9 cellular contexts compared by ENCODE assay signal in the genomic region with DNA sequence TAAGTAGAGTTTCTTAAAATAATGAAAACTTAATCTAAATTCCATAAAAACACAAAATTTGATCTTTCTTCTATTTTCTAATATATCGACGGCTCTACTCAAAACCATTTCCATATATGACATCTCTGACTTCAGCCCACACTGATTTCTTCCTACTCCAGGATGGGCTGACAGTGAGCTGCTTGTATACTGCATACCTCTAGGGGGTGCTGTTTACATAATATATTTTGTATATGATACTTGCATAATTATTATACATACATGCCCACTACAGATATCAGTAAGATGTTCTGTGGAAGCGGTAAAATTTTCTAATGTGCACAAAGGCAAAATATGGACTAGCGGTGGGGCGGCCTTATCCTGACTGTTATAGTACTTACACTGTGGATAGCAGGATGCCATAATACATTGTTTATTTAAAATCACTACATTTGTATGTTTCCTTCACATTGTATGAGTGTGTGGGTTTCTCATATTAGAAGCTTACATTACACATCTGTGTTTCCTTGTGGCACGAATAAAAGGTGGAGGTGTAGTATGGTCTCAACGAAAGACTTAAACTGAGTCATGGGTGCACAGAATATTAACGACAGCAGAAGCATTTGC.
DNase-seq lines count a peak whose midpoint lies in the region; ATAC-seq and TF ChIP-seq lines count a peak whose summit lies in the region.
"Had no signal": no experiment of that assay in that cellular context is flagged by ENCODE, and none has a peak within 500 bp of the region (broad histone marks: within the 10 kb centered on the region; RNA-seq: fewer than 3 reads in every experiment).

No MANE protein-coding gene starts in this region.

- H4K20me1 ChIP-seq in GM23338 (replicated peaks; ENCODE audit: insufficient read depth): no peaks in the 10 kb centered on the region
- H4K20me1 ChIP-seq in Karpas-422 (ENCODE audit: insufficient read depth, low read depth, low read length): no peaks in the 10 kb centered on the region

- H3K27me3 ChIP-seq in GM23338 (ENCODE audit: insufficient read depth): no peaks in the 10 kb centered on the region
- H3K27me3 ChIP-seq in Karpas-422 (ENCODE audit: low read length): no peaks in the 10 kb centered on the region

- in situ Hi-C loops in SK-MEL-5 (cut with HindIII; ENCODE audit: low pct_unique_long_range_greater_than_20kb, low sequenced_read_pairs): no loop called here

- no peak overlapping the region for H3K27ac ChIP-seq in GM23338 (ENCODE audit: low read depth)
- H3K27ac ChIP-seq in Karpas-422 (ENCODE audit: low read length): no peak overlapping the region

- H3K4me1 ChIP-seq in GM23338 (ENCODE audit: insufficient read depth) (no peaks in the 10 kb centered on the region), Karpas-422 (ENCODE audit: low read length) (no peaks in the 10 kb centered on the region)

- no peak overlapping the region for H2AFZ ChIP-seq in GM23338
- no peak overlapping the region for H2AFZ ChIP-seq in Karpas-422 (ENCODE audit: low read length)

- no peak overlapping the region for H3K4me3 Mint-ChIP-seq in GM23338
- H3K4me3 Mint-ChIP-seq in type B pancreatic cell: no peak overlapping the region
- H3K4me3 Mint-ChIP-seq: activated naive CD8-positive, alpha-beta T cell had no signal

- H3K4me2 ChIP-seq in GM23338: no peak overlapping the region
- H3K4me2 ChIP-seq in Karpas-422 (ENCODE audit: low read depth, low read length, poor library complexity, severe bottlenecking): no peak overlapping the region

- H3K27ac Mint-ChIP-seq in GM23338 (no peak overlapping the region), type B pancreatic cell (no peak overlapping the region)
- H3K27ac Mint-ChIP-seq: activated naive CD8-positive, alpha-beta T cell had no signal

- H3K9me2 ChIP-seq in GM23338 (ENCODE audit: insufficient read depth): no peaks in the 10 kb centered on the region
- H3K9me2 ChIP-seq in Karpas-422 (replicated peaks; ENCODE audit: insufficient read depth, low read length): no peaks in the 10 kb centered on the region

- no peak overlapping the region for H3K9ac ChIP-seq in Karpas-422 (ENCODE audit: low read length)

- H3K79me2 ChIP-seq in GM23338 (replicated peaks; ENCODE audit: insufficient read depth) (no peaks in the 10 kb centered on the region), Karpas-422 (ENCODE audit: low read length) (no peaks in the 10 kb centered on the region)

- TF ChIP-seq CTCF in GM23338 (conservative IDR thresholded peaks at IDR 0.05; ENCODE audit: low read depth in 2 of 2) (peak; percentile 70 to 97), fibroblast of the aortic adventitia (IDR thresholded peaks at IDR 0.05; ENCODE audit: insufficient read depth, low read length) (peak; percentile 64), type B pancreatic cell (conservative IDR thresholded peaks at IDR 0.05) (peak; percentile 88)

- no peaks in the 10 kb centered on the region for H3F3A ChIP-seq in GM23338 (replicated peaks; ENCODE audit: low read depth)

- H3K27me3 Mint-ChIP-seq in GM23338 (ENCODE audit: insufficient read depth, low read depth, poor library complexity) (no peaks in the 10 kb centered on the region), type B pancreatic cell (no peaks in the 10 kb centered on the region)

- H3K9me3 Mint-ChIP-seq in GM23338: no peaks in the 10 kb centered on the region
- no peaks in the 10 kb centered on the region for H3K9me3 Mint-ChIP-seq in type B pancreatic cell

- peak; percentile 59 for ATAC-seq in GM23338

- no peaks in the 10 kb centered on the region for H3K36me3 Mint-ChIP-seq in GM23338 (ENCODE audit: low read depth)
- H3K36me3 Mint-ChIP-seq in type B pancreatic cell: no peaks in the 10 kb centered on the region
- H3K36me3 Mint-ChIP-seq: activated naive CD8-positive, alpha-beta T cell had no signal

- H3K36me3 ChIP-seq in GM23338 (ENCODE audit: insufficient read depth) (no peaks in the 10 kb centered on the region), Karpas-422 (ENCODE audit: insufficient read depth, low read length) (no peaks in the 10 kb centered on the region)

- H3K4me1 Mint-ChIP-seq in GM23338: no peaks in the 10 kb centered on the region
- no peaks in the 10 kb centered on the region for H3K4me1 Mint-ChIP-seq in type B pancreatic cell (ENCODE audit: unreplicated experiment)

- DNase-seq in NCI-H1417 (lab: John Stamatoyannopoulos, UW) (peak in 2 of 3 experiments; percentile 21 to 53), NCI-H1417 treated with DMSO at 0.1 percent for 48 hours (lab: John Stamatoyannopoulos, UW) (no peak), GM23338 (ENCODE audit: low spot score) (peak; percentile 62), Karpas-422 (peak; percentile 82), SK-MEL-5 (ENCODE audit: low read depth, low spot score) (peak; percentile 58), fibroblast of the aortic adventitia (ENCODE audit: low read depth) (peak; percentile 31), type B pancreatic cell (ENCODE audit: extremely low spot score, unreplicated experiment) (no peak), cortex of kidney (lab: John Stamatoyannopoulos, UW) (no peak)

- no peak overlapping the region for H3K4me3 ChIP-seq in GM23338
- H3K4me3 ChIP-seq in Karpas-422 (ENCODE audit: low read length): no peak overlapping the region
- no peak overlapping the region for H3K4me3 ChIP-seq in fibroblast of the aortic adventitia (ENCODE audit: low read depth, low read length)

- no peaks in the 10 kb centered on the region for H3K9me3 ChIP-seq in Karpas-422 (ENCODE audit: low read length)

TF ChIP-seq in GM23338, 12 proteins besides CTCF, POLR2A, EP300 and RAD21 (continues in another document):
- TF ChIP-seq EZH2 (IDR thresholded peaks at IDR 0.05; ENCODE audit: low read depth, unreplicated experiment) (no peak), ZNF331 (CRISPR knock-in tag; IDR thresholded peaks at IDR 0.05; ENCODE audit: low read depth) (no peak), ZNF114 (CRISPR knock-in tag; IDR thresholded peaks at IDR 0.05) (no peak), JUNB (IDR thresholded peaks at IDR 0.05; ENCODE audit: unreplicated experiment) (no peak), EZH2phosphoT487 (IDR thresholded peaks at IDR 0.05; ENCODE audit: unreplicated experiment) (no peak), POLR2AphosphoS5 (IDR thresholded peaks at IDR 0.05; ENCODE audit: low read depth) (no peak)
- TF ChIP-seq, protein P1, sequence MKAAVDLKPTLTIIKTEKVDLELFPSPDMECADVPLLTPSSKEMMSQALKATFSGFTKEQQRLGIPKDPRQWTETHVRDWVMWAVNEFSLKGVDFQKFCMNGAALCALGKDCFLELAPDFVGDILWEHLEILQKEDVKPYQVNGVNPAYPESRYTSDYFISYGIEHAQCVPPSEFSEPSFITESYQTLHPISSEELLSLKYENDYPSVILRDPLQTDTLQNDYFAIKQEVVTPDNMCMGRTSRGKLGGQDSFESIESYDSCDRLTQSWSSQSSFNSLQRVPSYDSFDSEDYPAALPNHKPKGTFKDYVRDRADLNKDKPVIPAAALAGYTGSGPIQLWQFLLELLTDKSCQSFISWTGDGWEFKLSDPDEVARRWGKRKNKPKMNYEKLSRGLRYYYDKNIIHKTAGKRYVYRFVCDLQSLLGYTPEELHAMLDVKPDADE (IDR thresholded peaks at IDR 0.05): no peak
- TF ChIP-seq, protein P2, sequence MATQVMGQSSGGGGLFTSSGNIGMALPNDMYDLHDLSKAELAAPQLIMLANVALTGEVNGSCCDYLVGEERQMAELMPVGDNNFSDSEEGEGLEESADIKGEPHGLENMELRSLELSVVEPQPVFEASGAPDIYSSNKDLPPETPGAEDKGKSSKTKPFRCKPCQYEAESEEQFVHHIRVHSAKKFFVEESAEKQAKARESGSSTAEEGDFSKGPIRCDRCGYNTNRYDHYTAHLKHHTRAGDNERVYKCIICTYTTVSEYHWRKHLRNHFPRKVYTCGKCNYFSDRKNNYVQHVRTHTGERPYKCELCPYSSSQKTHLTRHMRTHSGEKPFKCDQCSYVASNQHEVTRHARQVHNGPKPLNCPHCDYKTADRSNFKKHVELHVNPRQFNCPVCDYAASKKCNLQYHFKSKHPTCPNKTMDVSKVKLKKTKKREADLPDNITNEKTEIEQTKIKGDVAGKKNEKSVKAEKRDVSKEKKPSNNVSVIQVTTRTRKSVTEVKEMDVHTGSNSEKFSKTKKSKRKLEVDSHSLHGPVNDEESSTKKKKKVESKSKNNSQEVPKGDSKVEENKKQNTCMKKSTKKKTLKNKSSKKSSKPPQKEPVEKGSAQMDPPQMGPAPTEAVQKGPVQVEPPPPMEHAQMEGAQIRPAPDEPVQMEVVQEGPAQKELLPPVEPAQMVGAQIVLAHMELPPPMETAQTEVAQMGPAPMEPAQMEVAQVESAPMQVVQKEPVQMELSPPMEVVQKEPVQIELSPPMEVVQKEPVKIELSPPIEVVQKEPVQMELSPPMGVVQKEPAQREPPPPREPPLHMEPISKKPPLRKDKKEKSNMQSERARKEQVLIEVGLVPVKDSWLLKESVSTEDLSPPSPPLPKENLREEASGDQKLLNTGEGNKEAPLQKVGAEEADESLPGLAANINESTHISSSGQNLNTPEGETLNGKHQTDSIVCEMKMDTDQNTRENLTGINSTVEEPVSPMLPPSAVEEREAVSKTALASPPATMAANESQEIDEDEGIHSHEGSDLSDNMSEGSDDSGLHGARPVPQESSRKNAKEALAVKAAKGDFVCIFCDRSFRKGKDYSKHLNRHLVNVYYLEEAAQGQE (IDR thresholded peaks at IDR 0.05; ENCODE audit: unreplicated experiment): no peak

Comparison
In these comparisons a context has a peak if more than half of its experiments do, and no peak if none do; other contexts are left out.
1. DNase-seq: peak in NCI-H1417 (2 of 3), GM23338 (single experiment), Karpas-422 (single experiment), SK-MEL-5 (single experiment) and fibroblast of the aortic adventitia (single experiment); none in NCI-H1417 treated with DMSO at 0.1 percent for 48 hours (single experiment), type B pancreatic cell (single experiment) and cortex of kidney (single experiment).
2. Peak in every context shown above with its lines, with median percentiles within 50 percentile points of each other: CTCF ChIP-seq.